Comparison of ENCODE assay signal across 29 cellular contexts in genomic region chr11:68409748-68410344, GRCh38.
"Had no signal": no experiment of that assay in that cellular context is flagged by ENCODE, and none has a peak within 500 bp of the region (broad histone marks: within the 10 kb centered on the region; RNA-seq: fewer than 3 reads in every experiment).

No MANE protein-coding gene starts in this region.

- H3K4me1 ChIP-seq: ascending aorta had no signal

- H3K27ac ChIP-seq: ascending aorta, cardiac muscle cell, Peyer's patch, WERI-Rb-1 had no signal

- DNase-seq: activated CD4-positive, alpha-beta memory T cell treated with anti-CD3 and anti-CD28 coated beads, Interleukin-2, amount 10 ng/mL, durations not matched to agents 7 days and 5 days; activated CD4-positive, alpha-beta T cell treated with anti-CD3 and anti-CD28 coated beads for 1 hour; activated CD4-positive, alpha-beta T cell treated with anti-CD3 and anti-CD28 coated beads for 48 hours; activated CD4-positive, CD25-positive, alpha-beta regulatory T cell; activated CD8-positive, alpha-beta memory T cell treated with anti-CD3 and anti-CD28 coated beads for 24 hours; activated CD8-positive, alpha-beta memory T cell treated with anti-CD3 and anti-CD28 coated beads, Interleukin-2, amount 10 ng/mL, durations not matched to agents 7 days and 5 days; activated CD8-positive, alpha-beta memory T cell treated with anti-CD3 and anti-CD28 coated beads, Interleukin-2, amount 50 U/mL, for 48 hours; activated effector memory CD4-positive, alpha-beta T cell treated with Interleukin-2 at 50 U/mL for 16 hours; activated naive CD4-positive, alpha-beta T cell treated with anti-CD3 and anti-CD28 coated beads, Interleukin-2, amount 10 ng/mL, durations not matched to agents 7 days and 5 days; activated naive CD8-positive, alpha-beta T cell treated with anti-CD3 and anti-CD28 coated beads for 36 hours; activated T-cell treated with anti-CD3 and anti-CD28 coated beads, Interleukin-2, amount 50 U/mL, for 48 hours; amniotic stem cell; Karpas-422; KBM-7; NCI-H1105; NCI-H1436; NCI-H1694; NCI-H1930; NCI-H345; NCI-H524 treated with DMSO at 0.1 percent for 48 hours; Peyer's patch; RPMI8226; SW 1271; T-helper 1 cell; T-helper 2 cell; T-helper 9 cell; WERI-Rb-1 had no signal

- ATAC-seq: activated CD8-positive, alpha-beta memory T cell treated with anti-CD3 and anti-CD28 coated beads, Interleukin-2, amount 10 ng/mL, durations not matched to agents 7 days and 5 days had no signal

- H3K27me3 ChIP-seq: ascending aorta, cardiac muscle cell, Peyer's patch had no signal

- H3K9me3 ChIP-seq: ascending aorta, Peyer's patch had no signal

- H3K4me3 ChIP-seq: ascending aorta, cardiac muscle cell, Peyer's patch had no signal
